7 cellular contexts compared by ENCODE assay signal in genomic region chr5:56102207-56102606, GRCh38.
A peak's percentile ranks its signal among the peaks of the same experiment; 100 is the strongest.
DNase-seq lines count a peak whose midpoint lies in the region; ATAC-seq lines count a peak whose summit lies in the region.
"Not testable (repeated sequence)": the region's sequence is repeated elsewhere in the genome, so short reads cannot be mapped to it uniquely, and the experiment has no call there.

No MANE protein-coding gene starts in this region.

- H3K9me3 ChIP-seq in CD8-positive, alpha-beta memory T cell (ENCODE audit: low read length); effector memory CD4-positive, alpha-beta T cell (ENCODE audit: control insufficient read depth, low read length): not testable (repeated sequence)

- peaks cover 83% of the 10 kb centered on the region for H3K4me1 ChIP-seq in CD8-positive, alpha-beta memory T cell (ENCODE audit: insufficient read depth, low read length)
- H3K4me1 ChIP-seq in effector memory CD4-positive, alpha-beta T cell (ENCODE audit: control insufficient read depth, insufficient read depth, low read length, poor library complexity, severe bottlenecking) = peaks cover 24% of the 10 kb centered on the region

- not testable (repeated sequence) for H3K27ac ChIP-seq in CD8-positive, alpha-beta memory T cell (ENCODE audit: low read depth, low read length)
- peak overlapping the region; percentile 21 for H3K27ac ChIP-seq in effector memory CD4-positive, alpha-beta T cell (ENCODE audit: insufficient read depth, low read length, poor library complexity, severe bottlenecking)

- not testable (repeated sequence) for H3K36me3 Mint-ChIP-seq in CD8-positive, alpha-beta memory T cell; activated naive CD4-positive, alpha-beta T cell treated with anti-CD3 and anti-CD28 coated beads, Interleukin-2, amount 50 U/mL, for 24 hours
- peaks cover 20% of the 10 kb centered on the region for H3K36me3 Mint-ChIP-seq in activated CD4-positive, alpha-beta T cell treated with anti-CD3 and anti-CD28 coated beads for 36 hours (ENCODE audit: low read depth)
- H3K36me3 Mint-ChIP-seq in activated T-helper 1 cell treated with anti-CD3 and anti-CD28 coated beads, Interleukin-12 subunit alpha, Interleukin-12 subunit beta, Interleukin-2, Interleukin-4 antibody, amounts not matched to agents 30 ng/mL and 10 ng/mL and 1 ng/mL, durations not matched to agents 14 hours and 24 hours and 36 hours (ENCODE audit: low read depth) = peaks cover 10% of the 10 kb centered on the region

- peak overlapping the region in 2 of 8 donors; percentile 73 to 75 for H3K27ac Mint-ChIP-seq in CD8-positive, alpha-beta memory T cell
- H3K27ac Mint-ChIP-seq in activated CD4-positive, alpha-beta T cell treated with anti-CD3 and anti-CD28 coated beads for 36 hours = peak overlapping the region; percentile 69
- H3K27ac Mint-ChIP-seq in activated T-helper 1 cell treated with anti-CD3 and anti-CD28 coated beads, Interleukin-12 subunit alpha, Interleukin-12 subunit beta, Interleukin-2, Interleukin-4 antibody, amounts not matched to agents 30 ng/mL and 10 ng/mL and 1 ng/mL, durations not matched to agents 14 hours and 24 hours and 36 hours = peak overlapping the region; percentile 54
- H3K27ac Mint-ChIP-seq in activated naive CD4-positive, alpha-beta T cell treated with anti-CD3 and anti-CD28 coated beads, Interleukin-2, amount 50 U/mL, for 24 hours = peak overlapping the region; percentile 96
- peak overlapping the region; percentile 23 to 86 for H3K27ac Mint-ChIP-seq in stimulated activated naive CD8-positive, alpha-beta T cell treated with anti-CD3 and anti-CD28 coated beads, Interleukin-15, amount 100 ng/mL, for 72 hours

- not testable (repeated sequence) for H3K9me3 Mint-ChIP-seq in CD8-positive, alpha-beta memory T cell; activated CD4-positive, alpha-beta T cell treated with anti-CD3 and anti-CD28 coated beads for 36 hours (ENCODE audit: low read depth); activated T-helper 1 cell treated with anti-CD3 and anti-CD28 coated beads, Interleukin-12 subunit alpha, Interleukin-12 subunit beta, Interleukin-2, Interleukin-4 antibody, amounts not matched to agents 30 ng/mL and 10 ng/mL and 1 ng/mL, durations not matched to agents 14 hours and 24 hours and 36 hours; activated naive CD4-positive, alpha-beta T cell treated with anti-CD3 and anti-CD28 coated beads, Interleukin-2, amount 50 U/mL, for 24 hours; stimulated activated naive CD8-positive, alpha-beta T cell treated with anti-CD3 and anti-CD28 coated beads, Interleukin-15, amount 100 ng/mL, for 72 hours

- H3K4me3 Mint-ChIP-seq in CD8-positive, alpha-beta memory T cell = peak overlapping the region in 6 of 7 donors; percentile 1 to 79 (median 40)
- peak overlapping the region; percentile 52 for H3K4me3 Mint-ChIP-seq in activated CD4-positive, alpha-beta T cell treated with anti-CD3 and anti-CD28 coated beads for 36 hours
- H3K4me3 Mint-ChIP-seq in activated T-helper 1 cell treated with anti-CD3 and anti-CD28 coated beads, Interleukin-12 subunit alpha, Interleukin-12 subunit beta, Interleukin-2, Interleukin-4 antibody, amounts not matched to agents 30 ng/mL and 10 ng/mL and 1 ng/mL, durations not matched to agents 14 hours and 24 hours and 36 hours = peak overlapping the region; percentile 55
- H3K4me3 Mint-ChIP-seq in activated naive CD4-positive, alpha-beta T cell treated with anti-CD3 and anti-CD28 coated beads, Interleukin-2, amount 50 U/mL, for 24 hours = peak overlapping the region; percentile 75
- H3K4me3 Mint-ChIP-seq in stimulated activated naive CD8-positive, alpha-beta T cell treated with anti-CD3 and anti-CD28 coated beads, Interleukin-15, amount 100 ng/mL, for 72 hours = peak overlapping the region; percentile 42 to 72

- not testable (repeated sequence) for ATAC-seq in activated CD4-positive, alpha-beta T cell treated with anti-CD3 and anti-CD28 coated beads for 36 hours; stimulated activated naive CD8-positive, alpha-beta T cell treated with anti-CD3 and anti-CD28 coated beads, Interleukin-15, amount 100 ng/mL, for 72 hours

- intact Hi-C loops in activated CD4-positive, alpha-beta T cell treated with anti-CD3 and anti-CD28 coated beads for 36 hours (cut with DNase I, micrococcal nuclease) = loop anchor here in 1 of 2 experiments (5.0 kb wide), 1 partner anchor 45 kb away; no protein-coding TSS in a partner anchor
- intact Hi-C loops in activated T-helper 1 cell treated with anti-CD3 and anti-CD28 coated beads, Interleukin-12 subunit alpha, Interleukin-12 subunit beta, Interleukin-2, Interleukin-4 antibody, amounts not matched to agents 30 ng/mL and 10 ng/mL and 1 ng/mL, durations not matched to agents 14 hours and 24 hours and 36 hours (cut with micrococcal nuclease) = not testable (repeated sequence)

- CTCF ChIA-PET in CD8-positive, alpha-beta memory T cell (lab: Charles Lee) = not testable (repeated sequence)
- CTCF ChIA-PET in activated CD4-positive, alpha-beta T cell treated with anti-CD3 and anti-CD28 coated beads for 36 hours (lab: Charles Lee) = interaction anchor here (0.6 to 1.5 kb wide), 4 partner anchors 29 to 118 kb away, joined by 3 read pairs; no protein-coding TSS in a partner anchor

- H3K4me1 Mint-ChIP-seq in CD8-positive, alpha-beta memory T cell = peaks cover 1 to 20% (median 5%) of the 10 kb centered on the region in 3 donors
- peaks cover 85% of the 10 kb centered on the region for H3K4me1 Mint-ChIP-seq in activated CD4-positive, alpha-beta T cell treated with anti-CD3 and anti-CD28 coated beads for 36 hours
- peaks cover 84% of the 10 kb centered on the region for H3K4me1 Mint-ChIP-seq in activated T-helper 1 cell treated with anti-CD3 and anti-CD28 coated beads, Interleukin-12 subunit alpha, Interleukin-12 subunit beta, Interleukin-2, Interleukin-4 antibody, amounts not matched to agents 30 ng/mL and 10 ng/mL and 1 ng/mL, durations not matched to agents 14 hours and 24 hours and 36 hours (ENCODE audit: low read depth)
- H3K4me1 Mint-ChIP-seq in activated naive CD4-positive, alpha-beta T cell treated with anti-CD3 and anti-CD28 coated beads, Interleukin-2, amount 50 U/mL, for 24 hours = peaks cover 95% of the 10 kb centered on the region
- H3K4me1 Mint-ChIP-seq in stimulated activated naive CD8-positive, alpha-beta T cell treated with anti-CD3 and anti-CD28 coated beads, Interleukin-15, amount 100 ng/mL, for 72 hours = peaks cover 78% of the 10 kb centered on the region

- H3K4me3 ChIP-seq in CD8-positive, alpha-beta memory T cell (ENCODE audit: low read length) = peak overlapping the region; percentile 45
- H3K4me3 ChIP-seq in effector memory CD4-positive, alpha-beta T cell (ENCODE audit: insufficient read depth, low read depth, low read length, poor library complexity, severe bottlenecking) = peak overlapping the region; percentile 22

- not testable (repeated sequence) for H3K27me3 ChIP-seq in CD8-positive, alpha-beta memory T cell (ENCODE audit: insufficient read depth, low read length, poor library complexity, severe bottlenecking); effector memory CD4-positive, alpha-beta T cell (replicated peaks; ENCODE audit: control insufficient read depth, insufficient read depth, low read length, poor library complexity, severe bottlenecking)

- not testable (repeated sequence) for H3K27me3 Mint-ChIP-seq in CD8-positive, alpha-beta memory T cell; activated CD4-positive, alpha-beta T cell treated with anti-CD3 and anti-CD28 coated beads for 36 hours; activated T-helper 1 cell treated with anti-CD3 and anti-CD28 coated beads, Interleukin-12 subunit alpha, Interleukin-12 subunit beta, Interleukin-2, Interleukin-4 antibody, amounts not matched to agents 30 ng/mL and 10 ng/mL and 1 ng/mL, durations not matched to agents 14 hours and 24 hours and 36 hours (ENCODE audit: insufficient read depth); activated naive CD4-positive, alpha-beta T cell treated with anti-CD3 and anti-CD28 coated beads, Interleukin-2, amount 50 U/mL, for 24 hours; stimulated activated naive CD8-positive, alpha-beta T cell treated with anti-CD3 and anti-CD28 coated beads, Interleukin-15, amount 100 ng/mL, for 72 hours

- H3K36me3 ChIP-seq in CD8-positive, alpha-beta memory T cell (ENCODE audit: insufficient read depth, low read length); effector memory CD4-positive, alpha-beta T cell (ENCODE audit: control insufficient read depth, insufficient read depth, low read length): not testable (repeated sequence)

- POLR2A ChIA-PET in CD8-positive, alpha-beta memory T cell (lab: Charles Lee) = not testable (repeated sequence)
- POLR2A ChIA-PET in activated CD4-positive, alpha-beta T cell treated with anti-CD3 and anti-CD28 coated beads for 36 hours (lab: Charles Lee) = interaction anchor here (0.7 to 1.0 kb wide), 2 partner anchors 36 to 108 kb away, joined by 3 to 7 read pairs; partner anchors contain the start of gene IL6ST

- DNase-seq in CD8-positive, alpha-beta memory T cell = peak in 1 of 5 donors; percentile 5
- DNase-seq in activated CD4-positive, alpha-beta T cell treated with anti-CD3 and anti-CD28 coated beads for 36 hours; activated T-helper 1 cell treated with anti-CD3 and anti-CD28 coated beads, Interleukin-12 subunit alpha, Interleukin-12 subunit beta, Interleukin-2, Interleukin-4 antibody, amounts not matched to agents 30 ng/mL and 10 ng/mL and 1 ng/mL, durations not matched to agents 14 hours and 24 hours and 36 hours (ENCODE audit: low spot score); stimulated activated naive CD8-positive, alpha-beta T cell treated with anti-CD3 and anti-CD28 coated beads, Interleukin-15, amount 100 ng/mL, for 72 hours: not testable (repeated sequence)
- peak; percentile 43 for DNase-seq in activated CD8-positive, alpha-beta memory T cell treated with anti-CD3 and anti-CD28 coated beads for 24 hours
- DNase-seq in effector memory CD4-positive, alpha-beta T cell = peak in 1 of 3 donors; percentile 2
